ENCODE assay signal across 18 cellular contexts in genomic region chr3:170278632-170279031, GRCh38. TPM values are rescaled to one million over a fixed set of nuclear protein-coding genes. Genes with fewer than 3 reads are reported as not detected.
A peak's percentile ranks its signal among the peaks of the same experiment; 100 is the strongest.
DNase-seq lines count a peak whose midpoint lies in the region; ATAC-seq lines count a peak whose summit lies in the region.
"Had no signal": no experiment of that assay in that cellular context is flagged by ENCODE, and none has a peak within 500 bp of the region (broad histone marks: within the 10 kb centered on the region; RNA-seq: fewer than 3 reads in every experiment).

No MANE protein-coding gene starts in this region.

- no peak overlapping the region for H2AFZ ChIP-seq in Karpas-422 (ENCODE audit: low read length)

- H3K9me3 ChIP-seq in Karpas-422 (ENCODE audit: low read length) = no peaks in the 10 kb centered on the region
- H3K9me3 ChIP-seq: Peyer's patch, tibial artery had no signal

- DNase-seq in activated naive CD4-positive, alpha-beta T cell treated with anti-CD3 and anti-CD28 coated beads, Interleukin-2, amount 10 ng/mL, durations not matched to agents 7 days and 5 days = no peak
- no peak for DNase-seq in activated naive CD4-positive, alpha-beta T cell treated with Interleukin-2 at 50 U/mL for 16 hours
- DNase-seq in Karpas-422 (no peak), T-cell (no peak), NCI-H82 (lab: John Stamatoyannopoulos, UW) (no peak)
- DNase-seq in natural killer cell treated with Interleukin-12 subunit alpha and Interleukin-12 subunit beta and Interleukin-15 and Interleukin-18, amount 100 ng/mL, for 72 hours (ENCODE audit: low spot score) = no peak
- DNase-seq: activated CD4-positive, alpha-beta T cell treated with anti-CD3 and anti-CD28 coated beads, Interleukin-2, amount 50 U/mL, for 4 hours; GM23248; hypothalamus; kidney; NCI-H748 treated with DMSO at 0.1 percent for 48 hours; Peyer's patch; stimulated activated naive B cell treated with anti-CD40 and anti-IgM and Interleukin-4, amounts not matched to agents 10 μg/mL and 1 μg/mL and 100 μg/mL, for 72 hours; tibial artery had no signal

- peak overlapping the region; percentile 64 for H3K4me2 ChIP-seq in Karpas-422 (ENCODE audit: low read depth, low read length, poor library complexity, severe bottlenecking)

- no peak for ATAC-seq in T-cell (replicated peaks in 1 of 4)
- ATAC-seq in natural killer cell treated with Interleukin-12 subunit alpha and Interleukin-12 subunit beta and Interleukin-15 and Interleukin-18, amount 100 ng/mL, for 72 hours = no peak
- no peak for ATAC-seq in GM18909 (IDR thresholded peaks at IDR 0.05; ENCODE audit: poor library complexity, unreplicated experiment)
- ATAC-seq in GM21825 (IDR thresholded peaks at IDR 0.05; ENCODE audit: unreplicated experiment) = no peak
- ATAC-seq: stimulated activated naive B cell treated with anti-CD40 and anti-IgM and Interleukin-4, amounts not matched to agents 10 μg/mL and 1 μg/mL and 100 μg/mL, for 72 hours had no signal

- H3K9me2 ChIP-seq in Karpas-422 (replicated peaks; ENCODE audit: insufficient read depth, low read length) = no peaks in the 10 kb centered on the region

- POLR2A ChIA-PET in T-cell (lab: Charles Lee) = interaction anchor here in 1 of 2 donors (0.6 to 0.7 kb wide), 2 partner anchors 20 to 511 kb away, joined by 4 to 5 read pairs; no protein-coding TSS in a partner anchor

- H3K36me3 ChIP-seq in Karpas-422 (ENCODE audit: insufficient read depth, low read length) = no peaks in the 10 kb centered on the region

- no peak overlapping the region for H3K27ac ChIP-seq in Karpas-422 (ENCODE audit: low read length)
- H3K27ac ChIP-seq: GM23248, SK-N-MC, tibial artery had no signal

- H3K4me1 Mint-ChIP-seq in activated naive CD4-positive, alpha-beta T cell treated with anti-CD3 and anti-CD28 coated beads, Interleukin-2, amount 10 ng/mL, durations not matched to agents 7 days and 5 days = peaks cover 22% of the 10 kb centered on the region
- H3K4me1 Mint-ChIP-seq in T-cell = peaks cover 22 to 24% (median 23%) of the 10 kb centered on the region in 3 donors
- peaks cover 17 to 18% of the 10 kb centered on the region in 2 donors for H3K4me1 Mint-ChIP-seq in natural killer cell treated with Interleukin-12 subunit alpha and Interleukin-12 subunit beta and Interleukin-15 and Interleukin-18, amount 100 ng/mL, for 72 hours (ENCODE audit: low read depth in 2 of 2)
- H3K4me1 Mint-ChIP-seq: neural crest cell had no signal

- H3K36me3 Mint-ChIP-seq in activated naive CD4-positive, alpha-beta T cell treated with anti-CD3 and anti-CD28 coated beads, Interleukin-2, amount 10 ng/mL, durations not matched to agents 7 days and 5 days = peaks cover 30% of the 10 kb centered on the region
- H3K36me3 Mint-ChIP-seq in T-cell = peaks cover 49% of the 10 kb centered on the region
- H3K36me3 Mint-ChIP-seq in natural killer cell treated with Interleukin-12 subunit alpha and Interleukin-12 subunit beta and Interleukin-15 and Interleukin-18, amount 100 ng/mL, for 72 hours = no peaks in the 10 kb centered on the region

- H3K4me3 Mint-ChIP-seq in activated naive CD4-positive, alpha-beta T cell treated with anti-CD3 and anti-CD28 coated beads, Interleukin-2, amount 10 ng/mL, durations not matched to agents 7 days and 5 days = no peak overlapping the region
- peak overlapping the region in 2 of 3 donors; percentile 70 to 81 for H3K4me3 Mint-ChIP-seq in T-cell
- H3K4me3 Mint-ChIP-seq in natural killer cell treated with Interleukin-12 subunit alpha and Interleukin-12 subunit beta and Interleukin-15 and Interleukin-18, amount 100 ng/mL, for 72 hours = no peak overlapping the region
- H3K4me3 Mint-ChIP-seq: neural crest cell had no signal

- no peak overlapping the region for H3K9ac ChIP-seq in Karpas-422 (ENCODE audit: low read length)
- H3K9ac ChIP-seq: GM23248 had no signal

- peak overlapping the region; percentile 78 for H3K27ac Mint-ChIP-seq in activated naive CD4-positive, alpha-beta T cell treated with anti-CD3 and anti-CD28 coated beads, Interleukin-2, amount 10 ng/mL, durations not matched to agents 7 days and 5 days
- H3K27ac Mint-ChIP-seq in T-cell = peak overlapping the region in 1 of 2 donors; percentile 84
- H3K27ac Mint-ChIP-seq in natural killer cell treated with Interleukin-12 subunit alpha and Interleukin-12 subunit beta and Interleukin-15 and Interleukin-18, amount 100 ng/mL, for 72 hours = peak overlapping the region; percentile 27 to 79
- H3K27ac Mint-ChIP-seq: stimulated activated naive B cell treated with anti-CD40 and anti-IgM and Interleukin-4, amounts not matched to agents 10 μg/mL and 1 μg/mL and 100 μg/mL, for 72 hours had no signal

- no peaks in the 10 kb centered on the region for H4K20me1 ChIP-seq in Karpas-422 (ENCODE audit: insufficient read depth, low read depth, low read length)

- H3K27me3 Mint-ChIP-seq in activated naive CD4-positive, alpha-beta T cell treated with anti-CD3 and anti-CD28 coated beads, Interleukin-2, amount 10 ng/mL, durations not matched to agents 7 days and 5 days = no peaks in the 10 kb centered on the region
- no peaks in the 10 kb centered on the region for H3K27me3 Mint-ChIP-seq in T-cell
- no peaks in the 10 kb centered on the region for H3K27me3 Mint-ChIP-seq in natural killer cell treated with Interleukin-12 subunit alpha and Interleukin-12 subunit beta and Interleukin-15 and Interleukin-18, amount 100 ng/mL, for 72 hours
- H3K27me3 Mint-ChIP-seq: stimulated activated naive B cell treated with anti-CD40 and anti-IgM and Interleukin-4, amounts not matched to agents 10 μg/mL and 1 μg/mL and 100 μg/mL, for 72 hours had no signal

- H3K27me3 ChIP-seq in Karpas-422 (ENCODE audit: low read length) = no peaks in the 10 kb centered on the region
- H3K27me3 ChIP-seq: Peyer's patch, tibial artery had no signal

- H3K9me3 Mint-ChIP-seq in activated naive CD4-positive, alpha-beta T cell treated with anti-CD3 and anti-CD28 coated beads, Interleukin-2, amount 10 ng/mL, durations not matched to agents 7 days and 5 days = no peaks in the 10 kb centered on the region
- H3K9me3 Mint-ChIP-seq in T-cell = no peaks in the 10 kb centered on the region
- no peaks in the 10 kb centered on the region for H3K9me3 Mint-ChIP-seq in natural killer cell treated with Interleukin-12 subunit alpha and Interleukin-12 subunit beta and Interleukin-15 and Interleukin-18, amount 100 ng/mL, for 72 hours
- H3K9me3 Mint-ChIP-seq: neural crest cell had no signal

- CTCF ChIA-PET in activated naive CD4-positive, alpha-beta T cell treated with anti-CD3 and anti-CD28 coated beads, Interleukin-2, amount 10 ng/mL, durations not matched to agents 7 days and 5 days (lab: Charles Lee) = no interaction called here
- CTCF ChIA-PET in T-cell (lab: Charles Lee) = no interaction called here

- peaks cover 27% of the 10 kb centered on the region for H3K4me1 ChIP-seq in Karpas-422 (ENCODE audit: low read length)

- no peaks in the 10 kb centered on the region for H3K79me2 ChIP-seq in Karpas-422 (ENCODE audit: low read length)

- no peak overlapping the region for H3K4me3 ChIP-seq in Karpas-422 (ENCODE audit: low read length)
- H3K4me3 ChIP-seq: GM23248, SK-N-MC, tibial artery had no signal

RNA-seq across cellular contexts. Expression of gene PRKCI, which starts 56.4 kb away (rescaled TPM):
- 8.7 and 38.2 TPM in 2 replicates for total RNA-seq in Karpas-422 (2014; rRNA removed; shearing (Covaris generic); ENCODE audit: low replicate concordance)
- total RNA-seq in T-cell = 10 to 100 TPM; 17.1 to 26.3 (median 23.9) TPM
- total RNA-seq in natural killer cell treated with Interleukin-12 subunit alpha and Interleukin-12 subunit beta and Interleukin-15 and Interleukin-18, amount 100 ng/mL, for 72 hours = 10 to 100 TPM; 12.4 to 26.3 TPM

Comparison
In these comparisons a context has a peak if more than half of its experiments do, and no peak if none do; other contexts are left out.
1. H3K4me3 Mint-ChIP-seq: peak in T-cell (2 of 3); none in activated naive CD4-positive, alpha-beta T cell treated with anti-CD3 and anti-CD28 coated beads, Interleukin-2, amount 10 ng/mL, durations not matched to agents 7 days and 5 days (single experiment) and natural killer cell treated with Interleukin-12 subunit alpha and Interleukin-12 subunit beta and Interleukin-15 and Interleukin-18, amount 100 ng/mL, for 72 hours (single experiment).